ENCODE assay signal across 10 cellular contexts in genomic region chr16:12697437-12697836, GRCh38.
"Had no signal": no experiment of that assay in that cellular context is flagged by ENCODE, and none has a peak within 500 bp of the region (broad histone marks: within the 10 kb centered on the region; RNA-seq: fewer than 3 reads in every experiment).

No MANE protein-coding gene starts in this region.

- H3K4me3 Mint-ChIP-seq: HFFc6, IgD-negative memory B cell had no signal

- H3K9me3 ChIP-seq: HAP-1 had no signal

- H3K4me1 ChIP-seq: HAP-1 had no signal

- DNase-seq: GM23248, GOT3, H7, HFFc6, Karpas-422 had no signal

- H3K4me3 ChIP-seq: GM23248, HAP-1 had no signal

- H3K4me1 Mint-ChIP-seq: IgD-negative memory B cell had no signal

- FAIRE-seq: HTR-8/SVneo had no signal

- H2AFZ ChIP-seq: GM23248 had no signal

- H3K27me3 Mint-ChIP-seq: IgD-negative memory B cell had no signal

- H3K9me3 Mint-ChIP-seq: HFFc6, IgD-negative memory B cell had no signal

- H3K4me2 ChIP-seq: KMS-11 had no signal

- H3K27ac ChIP-seq: GM23248, KMS-11 had no signal

- ATAC-seq: HCT116 had no signal

- H3K27ac Mint-ChIP-seq: HFFc6, IgD-negative memory B cell had no signal

- H3K36me3 ChIP-seq: HAP-1 had no signal

- H3K9ac ChIP-seq: GM23248, KMS-11 had no signal
